In genomic region chr2:87521057-87521456, GRCh38 we compare ENCODE assay signal across 8 cellular contexts.
DNase-seq lines count a peak whose midpoint lies in the region; ATAC-seq and TF ChIP-seq lines count a peak whose summit lies in the region.
"Not testable (repeated sequence)": the region's sequence is repeated elsewhere in the genome, so short reads cannot be mapped to it uniquely, and the experiment has no call there.

No MANE protein-coding gene starts in this region.

- peak; percentile 1 for DNase-seq in Caki2 (ENCODE audit: low read depth)
- DNase-seq in OCI-LY7 (ENCODE audit: low spot score): peak; percentile 67
- DNase-seq in activated CD8-positive, alpha-beta memory T cell treated with anti-CD3 and anti-CD28 coated beads, Interleukin-2, amount 50 U/mL, for 48 hours: peak; percentile 76
- DNase-seq in central memory CD8-positive, alpha-beta T cell (ENCODE audit: low spot score in 2 of 2): peak in 1 of 2 donors; percentile 48
- peak; percentile 69 for DNase-seq in stimulated activated CD4-positive, alpha-beta T cell treated with anti-CD3 and anti-CD28 coated beads, Interleukin-1b, Interleukin-23, amount 100 ng/mL, for 48 hours

- TF ChIP-seq CTCF in OCI-LY7 (conservative IDR thresholded peaks at IDR 0.05; ENCODE audit: low read length): not testable (repeated sequence)

- peak overlapping the region; percentile 46 for H3K4me3 ChIP-seq in OCI-LY7 (ENCODE audit: low read depth, low read length, poor library complexity, severe bottlenecking)

- H3K36me3 Mint-ChIP-seq in central memory CD8-positive, alpha-beta T cell (ENCODE audit: insufficient read depth): not testable (repeated sequence)

- not testable (repeated sequence) for H3K79me2 ChIP-seq in OCI-LY7 (ENCODE audit: insufficient read depth, low read depth, low read length)

- H2AFZ ChIP-seq in OCI-LY7 (ENCODE audit: low read length): 0 out of 2 replicates have a peak overlapping the region, but pooled peaks have one; percentile 67

- peak overlapping the region; percentile 76 for H3K27ac ChIP-seq in OCI-LY7 (ENCODE audit: low read depth, low read length, poor library complexity, severe bottlenecking)

- intact Hi-C loops in OCI-LY7 (cut with micrococcal nuclease; ENCODE audit: unreplicated experiment): not testable (repeated sequence)

- peaks cover 49% of the 10 kb centered on the region for H3K4me1 ChIP-seq in OCI-LY7 (ENCODE audit: insufficient read depth, low read length, poor library complexity, severe bottlenecking)

- H3K36me3 ChIP-seq in OCI-LY7 (ENCODE audit: insufficient read depth, low read length): not testable (repeated sequence)

- POLR2A ChIA-PET in OCI-LY7 (lab: Charles Lee): not testable (repeated sequence)

- not testable (repeated sequence) for H3K27me3 Mint-ChIP-seq in central memory CD8-positive, alpha-beta T cell

- peak overlapping the region; percentile 68 for H3K4me2 ChIP-seq in OCI-LY7 (ENCODE audit: low read length)

- H3K9me2 ChIP-seq in OCI-LY7 (ENCODE audit: insufficient read depth, low read length): not testable (repeated sequence)

- not testable (repeated sequence) for H4K20me1 ChIP-seq in OCI-LY7 (ENCODE audit: insufficient read depth, low read length)

- not testable (repeated sequence) for H3K4me3 Mint-ChIP-seq in central memory CD8-positive, alpha-beta T cell

- peak overlapping the region; percentile 49 for H3K27ac Mint-ChIP-seq in central memory CD8-positive, alpha-beta T cell (ENCODE audit: low read depth)

- not testable (repeated sequence) for BruUV-seq in OCI-LY7 (replicated peaks; lab: Mats Ljungman, UMichigan)

- not testable (repeated sequence) for H3K9me3 Mint-ChIP-seq in central memory CD8-positive, alpha-beta T cell

- not testable (repeated sequence) for H3K9me3 ChIP-seq in OCI-LY7 (ENCODE audit: low read length)

- in situ Hi-C loops in Caki2 (cut with HindIII; ENCODE audit: low pct_unique_long_range_greater_than_20kb, low sequenced_read_pairs): not testable (repeated sequence)

- peaks cover 13% of the 10 kb centered on the region for H3K4me1 Mint-ChIP-seq in central memory CD8-positive, alpha-beta T cell

- CTCF ChIA-PET in OCI-LY7 (lab: Charles Lee; ENCODE audit: unreplicated experiment): not testable (repeated sequence)

- ATAC-seq in GM19324 (IDR thresholded peaks at IDR 0.05; ENCODE audit: low FRiP score, unreplicated experiment) (peak; percentile 50), HG02571 (IDR thresholded peaks at IDR 0.05; ENCODE audit: unreplicated experiment) (peak; percentile 60), HG03135 (IDR thresholded peaks at IDR 0.05; ENCODE audit: unreplicated experiment) (peak; percentile 53)
- ATAC-seq in central memory CD8-positive, alpha-beta T cell (replicated peaks; ENCODE audit: extremely low read depth, poor library complexity, severe bottlenecking): peak; percentile 38
